ENCODE assay signal across 8 cellular contexts in genomic region chr7:44998153-44998871, GRCh38. TPM values are rescaled to one million over a fixed set of nuclear protein-coding genes. Genes with fewer than 3 reads are reported as not detected.
DNase-seq lines count a peak whose midpoint lies in the region; ATAC-seq and TF ChIP-seq lines count a peak whose summit lies in the region.

No MANE protein-coding gene starts in this region.

- peak in 1 of 2 experiments; percentile 52 for DNase-seq in HL-60 (ENCODE audit: low read depth in 1 of 2, low spot score in 1 of 2)
- no peak for DNase-seq in naive thymus-derived CD8-positive, alpha-beta T cell
- DNase-seq in GOT3 (lab: John Stamatoyannopoulos, UW): no peak
- DNase-seq in GM19238 (ENCODE audit: insufficient read length, low spot score): no peak
- no peak for DNase-seq in NCI-H748 treated with DMSO at 0.1 percent for 48 hours (lab: John Stamatoyannopoulos, UW)

- peak overlapping the region; percentile 92 for H3K4me3 Mint-ChIP-seq in activated naive CD8-positive, alpha-beta T cell
- peak overlapping the region; percentile 61 to 98 (median 96) for H3K4me3 Mint-ChIP-seq in naive thymus-derived CD8-positive, alpha-beta T cell

- H3K27ac ChIP-seq in C4-2B (peak overlapping the region; percentile 76), HL-60 (replicated peaks) (peak overlapping the region; percentile 85)

- H3K27ac Mint-ChIP-seq in activated naive CD8-positive, alpha-beta T cell: peak overlapping the region; percentile 19
- peak overlapping the region; percentile 75 to 99 (median 97) for H3K27ac Mint-ChIP-seq in naive thymus-derived CD8-positive, alpha-beta T cell

- POLR2A ChIA-PET in naive thymus-derived CD8-positive, alpha-beta T cell (lab: Charles Lee): interaction anchor here (0.6 to 10.5 kb wide), 17 partner anchors 9 to 245 kb away, joined by 3 to 314 read pairs (median 6); partner anchors contain the start of genes MYO1G and TBRG4

- no peaks in the 10 kb centered on the region for H3K9me3 Mint-ChIP-seq in activated naive CD8-positive, alpha-beta T cell (ENCODE audit: low read depth)
- no peaks in the 10 kb centered on the region for H3K9me3 Mint-ChIP-seq in naive thymus-derived CD8-positive, alpha-beta T cell

- TF ChIP-seq CTCF in C4-2B (conservative IDR thresholded peaks at IDR 0.05) (no peak), HL-60 (IDR thresholded peaks at IDR 0.05; ENCODE audit: insufficient read depth, low read length) (no peak)

- H3K27me3 Mint-ChIP-seq in activated naive CD8-positive, alpha-beta T cell: no peaks in the 10 kb centered on the region
- H3K27me3 Mint-ChIP-seq in naive thymus-derived CD8-positive, alpha-beta T cell: no peaks in the 10 kb centered on the region

- peaks cover 3% of the 10 kb centered on the region for H3K36me3 Mint-ChIP-seq in activated naive CD8-positive, alpha-beta T cell
- H3K36me3 Mint-ChIP-seq in naive thymus-derived CD8-positive, alpha-beta T cell: no peaks in the 10 kb centered on the region

- peaks cover 50% of the 10 kb centered on the region for H3K4me1 Mint-ChIP-seq in activated naive CD8-positive, alpha-beta T cell (ENCODE audit: low read depth)
- H3K4me1 Mint-ChIP-seq in naive thymus-derived CD8-positive, alpha-beta T cell: peaks cover 23 to 60% (median 48%) of the 10 kb centered on the region in 4 donors

- ATAC-seq in naive thymus-derived CD8-positive, alpha-beta T cell: no peak
- no peak for ATAC-seq in GM19467 (IDR thresholded peaks at IDR 0.05; ENCODE audit: unreplicated experiment)

- no peaks in the 10 kb centered on the region for H3K27me3 ChIP-seq in HL-60 (ENCODE audit: insufficient read depth, poor library complexity, severe bottlenecking)

- H3K4me3 ChIP-seq in HL-60 (replicated peaks; ENCODE audit: insufficient read depth, low read length): no peak overlapping the region; the same call in 1 of the 2 replicates

RNA-seq across cellular contexts. Expression of gene CCM2, which starts 1.7 kb away (rescaled TPM):
- 100 to 1,000 TPM; 160 to 167 TPM for total RNA-seq in naive thymus-derived CD8-positive, alpha-beta T cell
- 10 to 100 TPM; 49.9 to 81.7 (median 63.2) TPM for polyA plus RNA-seq in naive thymus-derived CD8-positive, alpha-beta T cell

RNA-seq across cellular contexts. Expression of gene MYO1G, which starts 19.5 kb away (rescaled TPM):
- total RNA-seq in naive thymus-derived CD8-positive, alpha-beta T cell: 10 to 100 TPM; 44.4 to 44.5 TPM
- 100 to 1,000 TPM in 1 of 3 donors, 10 to 100 TPM in 2; 60.0 to 106 (median 73.8) TPM for polyA plus RNA-seq in naive thymus-derived CD8-positive, alpha-beta T cell
